ENCODE assay signal across 1 cellular context in genomic region chr1:116458695-116459094, GRCh38.
TF ChIP-seq lines count a peak whose summit lies in the region.

No MANE protein-coding gene starts in this region.

TF ChIP-seq in GM23338, 12 proteins besides CTCF, POLR2A, EP300 and RAD21 (continued from another document):
- TF ChIP-seq REST (IDR thresholded peaks at IDR 0.05; ENCODE audit: unreplicated experiment): no peak
- TF ChIP-seq CREB1 (CRISPR knock-in tag; IDR thresholded peaks at IDR 0.05; ENCODE audit: low read depth): no peak
- TF ChIP-seq ZNF331 (CRISPR knock-in tag; IDR thresholded peaks at IDR 0.05; ENCODE audit: low read depth): no peak
- no peak for TF ChIP-seq EZH2 (IDR thresholded peaks at IDR 0.05; ENCODE audit: low read depth, unreplicated experiment)
- no peak for TF ChIP-seq JUNB (IDR thresholded peaks at IDR 0.05; ENCODE audit: unreplicated experiment)
- TF ChIP-seq POLR2AphosphoS5 (IDR thresholded peaks at IDR 0.05; ENCODE audit: low read depth): no peak
- TF ChIP-seq STAT1 (IDR thresholded peaks at IDR 0.05; ENCODE audit: unreplicated experiment): no peak
- no peak for TF ChIP-seq ETS1 (IDR thresholded peaks at IDR 0.05)
- TF ChIP-seq NANOG (IDR thresholded peaks at IDR 0.05; ENCODE audit: borderline replicate concordance): no peak
- no peak for TF ChIP-seq ZNF462 (CRISPR knock-in tag; IDR thresholded peaks at IDR 0.05)
